ENCODE assay signal across 8 cellular contexts in genomic region chr12:104958009-104958945, GRCh38. TPM values are rescaled to one million over a fixed set of nuclear protein-coding genes. Genes with fewer than 3 reads are reported as not detected.
A peak's percentile ranks its signal among the peaks of the same experiment; 100 is the strongest.
DNase-seq lines count a peak whose midpoint lies in the region; ATAC-seq lines count a peak whose summit lies in the region.

A gene with protein sequence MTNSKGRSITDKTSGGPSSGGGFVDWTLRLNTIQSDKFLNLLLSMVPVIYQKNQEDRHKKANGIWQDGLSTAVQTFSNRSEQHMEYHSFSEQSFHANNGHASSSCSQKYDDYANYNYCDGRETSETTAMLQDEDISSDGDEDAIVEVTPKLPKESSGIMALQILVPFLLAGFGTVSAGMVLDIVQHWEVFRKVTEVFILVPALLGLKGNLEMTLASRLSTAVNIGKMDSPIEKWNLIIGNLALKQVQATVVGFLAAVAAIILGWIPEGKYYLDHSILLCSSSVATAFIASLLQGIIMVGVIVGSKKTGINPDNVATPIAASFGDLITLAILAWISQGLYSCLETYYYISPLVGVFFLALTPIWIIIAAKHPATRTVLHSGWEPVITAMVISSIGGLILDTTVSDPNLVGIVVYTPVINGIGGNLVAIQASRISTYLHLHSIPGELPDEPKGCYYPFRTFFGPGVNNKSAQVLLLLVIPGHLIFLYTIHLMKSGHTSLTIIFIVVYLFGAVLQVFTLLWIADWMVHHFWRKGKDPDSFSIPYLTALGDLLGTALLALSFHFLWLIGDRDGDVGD (minus strand): TSS chr12:104958290. CDS start chr12:104928527, 29,763 bp downstream.

- peak within 1 kb of the TSS; percentile 75 for H3K4me3 ChIP-seq in effector memory CD4-positive, alpha-beta T cell (ENCODE audit: insufficient read depth, low read depth, low read length, poor library complexity, severe bottlenecking)

- H3K36me3 ChIP-seq in effector memory CD4-positive, alpha-beta T cell (ENCODE audit: control insufficient read depth, insufficient read depth, low read length), result no peaks in the 10 kb centered on the region

- DNase-seq in C1 segment of cervical spinal cord (lab: John Stamatoyannopoulos, UW) (peak in 13 of 14 donors; percentile 22 to 87 (median 65)), NCI-H460 (ENCODE audit: extremely low read depth, low read depth) (peak; percentile 76), medulla oblongata (ENCODE audit: extremely low spot score) (peak; percentile 74)
- peak; percentile 74 for DNase-seq in activated CD8-positive, alpha-beta T cell treated with anti-CD3 and anti-CD28 coated beads, Interleukin-2, amount 10 ng/mL, durations not matched to agents 7 days and 5 days
- DNase-seq in effector memory CD4-positive, alpha-beta T cell, result peak; percentile 67 to 73 (median 67)
- DNase-seq in stimulated activated CD8-positive, alpha-beta memory T cell treated with anti-CD3 and anti-CD28 coated beads, Interleukin-12 subunit alpha, Interleukin-12 subunit beta, amount 100 ng/mL, for 1 hour (ENCODE audit: low read depth), result peak; percentile 57

- CTCF ChIA-PET in activated CD8-positive, alpha-beta T cell treated with anti-CD3 and anti-CD28 coated beads, Interleukin-2, amount 10 ng/mL, durations not matched to agents 7 days and 5 days (lab: Charles Lee), result interaction anchor here (0.8 to 3.7 kb wide), 21 partner anchors 9 to 577 kb away, joined by 3 to 20 read pairs (median 3); partner anchors contain the start of genes CHST11 and NOPCHAP1

- no peaks in the 10 kb centered on the region for H3K9me3 Mint-ChIP-seq in activated CD8-positive, alpha-beta T cell treated with anti-CD3 and anti-CD28 coated beads, Interleukin-2, amount 10 ng/mL, durations not matched to agents 7 days and 5 days (ENCODE audit: insufficient read depth)

- no peaks in the 10 kb centered on the region for H3K9me3 ChIP-seq in effector memory CD4-positive, alpha-beta T cell (ENCODE audit: control insufficient read depth, low read length)

- ATAC-seq in GM19025 (IDR thresholded peaks at IDR 0.05; ENCODE audit: low read depth, unreplicated experiment) (peak; percentile 72), HG03280 (IDR thresholded peaks at IDR 0.05; ENCODE audit: unreplicated experiment) (peak; percentile 81)
- ATAC-seq in activated CD8-positive, alpha-beta T cell treated with anti-CD3 and anti-CD28 coated beads, Interleukin-2, amount 10 ng/mL, durations not matched to agents 7 days and 5 days, result peak; percentile 90

- H3K27ac ChIP-seq in effector memory CD4-positive, alpha-beta T cell (ENCODE audit: insufficient read depth, low read length, poor library complexity, severe bottlenecking), result peak within 1 kb of the TSS; percentile 63

- H3K36me3 Mint-ChIP-seq in activated CD8-positive, alpha-beta T cell treated with anti-CD3 and anti-CD28 coated beads, Interleukin-2, amount 10 ng/mL, durations not matched to agents 7 days and 5 days (ENCODE audit: low read depth), result no peaks in the 10 kb centered on the region

- peaks cover 7% of the 10 kb centered on the region for H3K4me1 ChIP-seq in effector memory CD4-positive, alpha-beta T cell (ENCODE audit: control insufficient read depth, insufficient read depth, low read length, poor library complexity, severe bottlenecking)

- peaks cover 19% of the 10 kb centered on the region for H3K4me1 Mint-ChIP-seq in activated CD8-positive, alpha-beta T cell treated with anti-CD3 and anti-CD28 coated beads, Interleukin-2, amount 10 ng/mL, durations not matched to agents 7 days and 5 days (ENCODE audit: low read depth)

- H3K27ac Mint-ChIP-seq in activated CD8-positive, alpha-beta T cell treated with anti-CD3 and anti-CD28 coated beads, Interleukin-2, amount 10 ng/mL, durations not matched to agents 7 days and 5 days, result peak within 1 kb of the TSS; percentile 75

- H3K4me3 Mint-ChIP-seq in activated CD8-positive, alpha-beta T cell treated with anti-CD3 and anti-CD28 coated beads, Interleukin-2, amount 10 ng/mL, durations not matched to agents 7 days and 5 days, result peak within 1 kb of the TSS; percentile 88

- H3K27me3 ChIP-seq in effector memory CD4-positive, alpha-beta T cell (replicated peaks; ENCODE audit: control insufficient read depth, insufficient read depth, low read length, poor library complexity, severe bottlenecking), result no peaks in the 10 kb centered on the region

- peaks cover 50% of the 10 kb centered on the region for H3K27me3 Mint-ChIP-seq in activated CD8-positive, alpha-beta T cell treated with anti-CD3 and anti-CD28 coated beads, Interleukin-2, amount 10 ng/mL, durations not matched to agents 7 days and 5 days (ENCODE audit: low read depth)

- POLR2A ChIA-PET in activated CD8-positive, alpha-beta T cell treated with anti-CD3 and anti-CD28 coated beads, Interleukin-2, amount 10 ng/mL, durations not matched to agents 7 days and 5 days (lab: Charles Lee), result no interaction called here

RNA-seq across cellular contexts. Expression of the gene that starts here (rescaled TPM):
- 8.1 and 9.7 TPM in 2 replicates for total RNA-seq in NCI-H460 (2014; rRNA removed; shearing (Covaris generic))
- 4.4 and 10.1 TPM in 2 replicates for polyA plus RNA-seq in NCI-H460 (2014; cell fraction: nucleus; rRNA removed)
- total RNA-seq in activated CD8-positive, alpha-beta T cell treated with anti-CD3 and anti-CD28 coated beads, Interleukin-2, amount 10 ng/mL, durations not matched to agents 7 days and 5 days, result 1 to 10 TPM; 2.0 to 2.9 TPM

Comparison
In these comparisons a context has a peak if more than half of its experiments do, and no peak if none do; other contexts are left out.
1. Peak in every context shown above with its lines: DNase-seq, ATAC-seq, H3K4me3 ChIP-seq and H3K27ac ChIP-seq.